1 cellular context compared by ENCODE assay signal in the genomic region with DNA sequence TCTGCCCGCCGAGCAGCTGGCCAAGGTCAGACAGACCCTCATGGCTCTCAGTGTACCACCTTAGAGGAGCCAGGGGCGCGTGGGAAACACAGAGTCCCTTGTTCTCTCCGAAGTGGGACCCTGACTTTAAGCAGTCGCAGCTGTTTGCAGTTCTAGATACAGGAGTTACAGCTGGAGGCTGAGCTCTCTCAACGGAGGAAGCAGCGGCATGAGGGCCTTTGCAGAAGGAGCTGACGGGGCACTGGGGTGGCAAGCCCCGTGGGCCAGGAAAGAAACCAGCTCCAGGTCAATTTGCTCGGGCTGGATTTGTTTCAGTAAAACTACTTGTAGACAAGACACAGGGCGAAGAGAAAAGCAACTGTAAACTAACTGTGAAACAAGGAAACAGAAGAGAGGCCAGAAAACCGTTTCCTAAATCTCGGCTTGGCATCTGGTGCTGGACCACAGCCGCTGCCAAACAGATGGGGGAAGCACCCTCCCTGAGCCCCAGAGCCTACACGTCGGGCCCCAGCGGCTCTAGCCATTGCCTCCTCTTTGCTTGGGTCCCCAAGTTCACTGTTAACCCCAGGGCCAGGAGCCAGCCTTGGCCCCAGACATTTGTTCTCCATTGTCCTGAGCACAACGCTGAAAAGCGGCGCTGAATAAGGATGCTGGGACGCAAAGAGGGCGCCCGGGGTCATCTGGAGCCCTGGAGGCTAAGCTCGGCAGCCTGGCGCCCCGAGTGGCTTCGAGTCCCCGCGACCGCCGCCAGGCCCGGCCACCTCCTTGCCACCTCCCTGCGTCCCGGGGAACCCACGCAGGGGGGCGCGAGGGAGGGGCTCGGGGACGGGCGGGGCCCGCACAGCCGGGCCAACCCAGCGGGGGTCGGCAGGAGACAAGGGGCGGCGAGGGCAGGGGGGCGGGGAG.
TF ChIP-seq lines count a peak whose summit lies in the region.

No MANE protein-coding gene starts in this region.

TF ChIP-seq in K562, 482 proteins besides CTCF, POLR2A, EP300 and RAD21 (continued from another document):
- TF ChIP-seq, protein P1, sequence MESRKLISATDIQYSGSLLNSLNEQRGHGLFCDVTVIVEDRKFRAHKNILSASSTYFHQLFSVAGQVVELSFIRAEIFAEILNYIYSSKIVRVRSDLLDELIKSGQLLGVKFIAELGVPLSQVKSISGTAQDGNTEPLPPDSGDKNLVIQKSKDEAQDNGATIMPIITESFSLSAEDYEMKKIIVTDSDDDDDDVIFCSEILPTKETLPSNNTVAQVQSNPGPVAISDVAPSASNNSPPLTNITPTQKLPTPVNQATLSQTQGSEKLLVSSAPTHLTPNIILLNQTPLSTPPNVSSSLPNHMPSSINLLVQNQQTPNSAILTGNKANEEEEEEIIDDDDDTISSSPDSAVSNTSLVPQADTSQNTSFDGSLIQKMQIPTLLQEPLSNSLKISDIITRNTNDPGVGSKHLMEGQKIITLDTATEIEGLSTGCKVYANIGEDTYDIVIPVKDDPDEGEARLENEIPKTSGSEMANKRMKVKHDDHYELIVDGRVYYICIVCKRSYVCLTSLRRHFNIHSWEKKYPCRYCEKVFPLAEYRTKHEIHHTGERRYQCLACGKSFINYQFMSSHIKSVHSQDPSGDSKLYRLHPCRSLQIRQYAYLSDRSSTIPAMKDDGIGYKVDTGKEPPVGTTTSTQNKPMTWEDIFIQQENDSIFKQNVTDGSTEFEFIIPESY (CRISPR knock-in tag; IDR thresholded peaks at IDR 0.05) = peak; percentile 38; the same call in 1 of the 2 replicates
- TF ChIP-seq GATAD2A (IDR thresholded peaks at IDR 0.05) (no peak), ZNF143 (CRISPR knock-in tag; IDR thresholded peaks at IDR 0.05) (no peak), ZNF507 (tag; conservative IDR thresholded peaks at IDR 0.05) (no peak), CBX8 (IDR thresholded peaks at IDR 0.05; ENCODE audit: borderline replicate concordance, extremely low read depth, low read depth, low read length, poor library complexity, severe bottlenecking) (no peak), TFAM (CRISPR knock-in tag; conservative IDR thresholded peaks at IDR 0.05) (no peak), ZNF146 (CRISPR knock-in tag; IDR thresholded peaks at IDR 0.05; ENCODE audit: unreplicated experiment) (no peak), WHSC1 (IDR thresholded peaks at IDR 0.05; ENCODE audit: low read length) (no peak), NR4A1 (CRISPR knock-in tag; IDR thresholded peaks at IDR 0.05) (no peak), NR4A1 (tag; IDR thresholded peaks at IDR 0.05) (no peak), GATAD2B (IDR thresholded peaks at IDR 0.05; ENCODE audit: borderline replicate concordance) (no peak), GTF2F1 (IDR thresholded peaks at IDR 0.05; ENCODE audit: low read depth, low read length) (no peak), MEIS2 (IDR thresholded peaks at IDR 0.05; ENCODE audit: partially characterized antibody) (no peak), ZKSCAN8 (CRISPR knock-in tag; IDR thresholded peaks at IDR 0.05) (no peak), BMI1 (IDR thresholded peaks at IDR 0.05; ENCODE audit: low read length) (no peak), RBFOX2 (IDR thresholded peaks at IDR 0.05; ENCODE audit: low read depth, low read length) (peak; percentile 42; the same call in 1 of the 2 replicates), ZFX (CRISPR knock-in tag; IDR thresholded peaks at IDR 0.05) (peak; percentile 56), STAT5B (CRISPR knock-in tag; IDR thresholded peaks at IDR 0.05) (no peak), JUND (IDR thresholded peaks at IDR 0.05; ENCODE audit: borderline replicate concordance, low read depth, low read length) (no peak), JUND (tag; IDR thresholded peaks at IDR 0.05; ENCODE audit: borderline replicate concordance, low read depth, low read length) (no peak), PHF8 (IDR thresholded peaks at IDR 0.05; ENCODE audit: borderline replicate concordance, low read length) (no peak), RBM14 (IDR thresholded peaks at IDR 0.05; ENCODE audit: borderline replicate concordance, insufficient read depth, low read depth, low read length) (no peak), ZNF316 (IDR thresholded peaks at IDR 0.05) (no peak), ZNF830 (CRISPR knock-in tag; IDR thresholded peaks at IDR 0.05) (no peak), ZNF551 (CRISPR knock-in tag; IDR thresholded peaks at IDR 0.05) (no peak)
- TF ChIP-seq, protein P2, sequence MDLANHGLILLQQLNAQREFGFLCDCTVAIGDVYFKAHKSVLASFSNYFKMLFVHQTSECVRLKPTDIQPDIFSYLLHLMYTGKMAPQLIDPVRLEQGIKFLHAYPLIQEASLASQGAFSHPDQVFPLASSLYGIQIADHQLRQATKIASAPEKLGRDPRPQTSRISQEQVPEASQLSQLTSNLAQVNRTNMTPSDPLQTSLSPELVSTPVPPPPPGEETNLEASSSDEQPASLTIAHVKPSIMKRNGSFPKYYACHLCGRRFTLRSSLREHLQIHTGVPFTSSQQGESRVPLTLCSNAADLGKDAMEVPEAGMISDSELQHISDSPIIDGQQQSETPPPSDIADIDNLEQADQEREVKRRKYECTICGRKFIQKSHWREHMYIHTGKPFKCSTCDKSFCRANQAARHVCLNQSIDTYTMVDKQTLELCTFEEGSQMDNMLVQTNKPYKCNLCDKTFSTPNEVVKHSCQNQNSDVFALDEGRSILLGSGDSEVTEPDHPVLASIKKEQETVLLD (IDR thresholded peaks at IDR 0.05) = no peak
- TF ChIP-seq, protein P3, sequence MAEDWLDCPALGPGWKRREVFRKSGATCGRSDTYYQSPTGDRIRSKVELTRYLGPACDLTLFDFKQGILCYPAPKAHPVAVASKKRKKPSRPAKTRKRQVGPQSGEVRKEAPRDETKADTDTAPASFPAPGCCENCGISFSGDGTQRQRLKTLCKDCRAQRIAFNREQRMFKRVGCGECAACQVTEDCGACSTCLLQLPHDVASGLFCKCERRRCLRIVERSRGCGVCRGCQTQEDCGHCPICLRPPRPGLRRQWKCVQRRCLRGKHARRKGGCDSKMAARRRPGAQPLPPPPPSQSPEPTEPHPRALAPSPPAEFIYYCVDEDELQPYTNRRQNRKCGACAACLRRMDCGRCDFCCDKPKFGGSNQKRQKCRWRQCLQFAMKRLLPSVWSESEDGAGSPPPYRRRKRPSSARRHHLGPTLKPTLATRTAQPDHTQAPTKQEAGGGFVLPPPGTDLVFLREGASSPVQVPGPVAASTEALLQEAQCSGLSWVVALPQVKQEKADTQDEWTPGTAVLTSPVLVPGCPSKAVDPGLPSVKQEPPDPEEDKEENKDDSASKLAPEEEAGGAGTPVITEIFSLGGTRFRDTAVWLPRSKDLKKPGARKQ (CRISPR knock-in tag; IDR thresholded peaks at IDR 0.05) = no peak
- TF ChIP-seq, protein P4, sequence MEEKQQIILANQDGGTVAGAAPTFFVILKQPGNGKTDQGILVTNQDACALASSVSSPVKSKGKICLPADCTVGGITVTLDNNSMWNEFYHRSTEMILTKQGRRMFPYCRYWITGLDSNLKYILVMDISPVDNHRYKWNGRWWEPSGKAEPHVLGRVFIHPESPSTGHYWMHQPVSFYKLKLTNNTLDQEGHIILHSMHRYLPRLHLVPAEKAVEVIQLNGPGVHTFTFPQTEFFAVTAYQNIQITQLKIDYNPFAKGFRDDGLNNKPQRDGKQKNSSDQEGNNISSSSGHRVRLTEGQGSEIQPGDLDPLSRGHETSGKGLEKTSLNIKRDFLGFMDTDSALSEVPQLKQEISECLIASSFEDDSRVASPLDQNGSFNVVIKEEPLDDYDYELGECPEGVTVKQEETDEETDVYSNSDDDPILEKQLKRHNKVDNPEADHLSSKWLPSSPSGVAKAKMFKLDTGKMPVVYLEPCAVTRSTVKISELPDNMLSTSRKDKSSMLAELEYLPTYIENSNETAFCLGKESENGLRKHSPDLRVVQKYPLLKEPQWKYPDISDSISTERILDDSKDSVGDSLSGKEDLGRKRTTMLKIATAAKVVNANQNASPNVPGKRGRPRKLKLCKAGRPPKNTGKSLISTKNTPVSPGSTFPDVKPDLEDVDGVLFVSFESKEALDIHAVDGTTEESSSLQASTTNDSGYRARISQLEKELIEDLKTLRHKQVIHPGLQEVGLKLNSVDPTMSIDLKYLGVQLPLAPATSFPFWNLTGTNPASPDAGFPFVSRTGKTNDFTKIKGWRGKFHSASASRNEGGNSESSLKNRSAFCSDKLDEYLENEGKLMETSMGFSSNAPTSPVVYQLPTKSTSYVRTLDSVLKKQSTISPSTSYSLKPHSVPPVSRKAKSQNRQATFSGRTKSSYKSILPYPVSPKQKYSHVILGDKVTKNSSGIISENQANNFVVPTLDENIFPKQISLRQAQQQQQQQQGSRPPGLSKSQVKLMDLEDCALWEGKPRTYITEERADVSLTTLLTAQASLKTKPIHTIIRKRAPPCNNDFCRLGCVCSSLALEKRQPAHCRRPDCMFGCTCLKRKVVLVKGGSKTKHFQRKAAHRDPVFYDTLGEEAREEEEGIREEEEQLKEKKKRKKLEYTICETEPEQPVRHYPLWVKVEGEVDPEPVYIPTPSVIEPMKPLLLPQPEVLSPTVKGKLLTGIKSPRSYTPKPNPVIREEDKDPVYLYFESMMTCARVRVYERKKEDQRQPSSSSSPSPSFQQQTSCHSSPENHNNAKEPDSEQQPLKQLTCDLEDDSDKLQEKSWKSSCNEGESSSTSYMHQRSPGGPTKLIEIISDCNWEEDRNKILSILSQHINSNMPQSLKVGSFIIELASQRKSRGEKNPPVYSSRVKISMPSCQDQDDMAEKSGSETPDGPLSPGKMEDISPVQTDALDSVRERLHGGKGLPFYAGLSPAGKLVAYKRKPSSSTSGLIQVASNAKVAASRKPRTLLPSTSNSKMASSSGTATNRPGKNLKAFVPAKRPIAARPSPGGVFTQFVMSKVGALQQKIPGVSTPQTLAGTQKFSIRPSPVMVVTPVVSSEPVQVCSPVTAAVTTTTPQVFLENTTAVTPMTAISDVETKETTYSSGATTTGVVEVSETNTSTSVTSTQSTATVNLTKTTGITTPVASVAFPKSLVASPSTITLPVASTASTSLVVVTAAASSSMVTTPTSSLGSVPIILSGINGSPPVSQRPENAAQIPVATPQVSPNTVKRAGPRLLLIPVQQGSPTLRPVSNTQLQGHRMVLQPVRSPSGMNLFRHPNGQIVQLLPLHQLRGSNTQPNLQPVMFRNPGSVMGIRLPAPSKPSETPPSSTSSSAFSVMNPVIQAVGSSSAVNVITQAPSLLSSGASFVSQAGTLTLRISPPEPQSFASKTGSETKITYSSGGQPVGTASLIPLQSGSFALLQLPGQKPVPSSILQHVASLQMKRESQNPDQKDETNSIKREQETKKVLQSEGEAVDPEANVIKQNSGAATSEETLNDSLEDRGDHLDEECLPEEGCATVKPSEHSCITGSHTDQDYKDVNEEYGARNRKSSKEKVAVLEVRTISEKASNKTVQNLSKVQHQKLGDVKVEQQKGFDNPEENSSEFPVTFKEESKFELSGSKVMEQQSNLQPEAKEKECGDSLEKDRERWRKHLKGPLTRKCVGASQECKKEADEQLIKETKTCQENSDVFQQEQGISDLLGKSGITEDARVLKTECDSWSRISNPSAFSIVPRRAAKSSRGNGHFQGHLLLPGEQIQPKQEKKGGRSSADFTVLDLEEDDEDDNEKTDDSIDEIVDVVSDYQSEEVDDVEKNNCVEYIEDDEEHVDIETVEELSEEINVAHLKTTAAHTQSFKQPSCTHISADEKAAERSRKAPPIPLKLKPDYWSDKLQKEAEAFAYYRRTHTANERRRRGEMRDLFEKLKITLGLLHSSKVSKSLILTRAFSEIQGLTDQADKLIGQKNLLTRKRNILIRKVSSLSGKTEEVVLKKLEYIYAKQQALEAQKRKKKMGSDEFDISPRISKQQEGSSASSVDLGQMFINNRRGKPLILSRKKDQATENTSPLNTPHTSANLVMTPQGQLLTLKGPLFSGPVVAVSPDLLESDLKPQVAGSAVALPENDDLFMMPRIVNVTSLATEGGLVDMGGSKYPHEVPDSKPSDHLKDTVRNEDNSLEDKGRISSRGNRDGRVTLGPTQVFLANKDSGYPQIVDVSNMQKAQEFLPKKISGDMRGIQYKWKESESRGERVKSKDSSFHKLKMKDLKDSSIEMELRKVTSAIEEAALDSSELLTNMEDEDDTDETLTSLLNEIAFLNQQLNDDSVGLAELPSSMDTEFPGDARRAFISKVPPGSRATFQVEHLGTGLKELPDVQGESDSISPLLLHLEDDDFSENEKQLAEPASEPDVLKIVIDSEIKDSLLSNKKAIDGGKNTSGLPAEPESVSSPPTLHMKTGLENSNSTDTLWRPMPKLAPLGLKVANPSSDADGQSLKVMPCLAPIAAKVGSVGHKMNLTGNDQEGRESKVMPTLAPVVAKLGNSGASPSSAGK (IDR thresholded peaks at IDR 0.05) = peak; percentile 48; the same call in 1 of the 2 replicates
- TF ChIP-seq, protein P5, sequence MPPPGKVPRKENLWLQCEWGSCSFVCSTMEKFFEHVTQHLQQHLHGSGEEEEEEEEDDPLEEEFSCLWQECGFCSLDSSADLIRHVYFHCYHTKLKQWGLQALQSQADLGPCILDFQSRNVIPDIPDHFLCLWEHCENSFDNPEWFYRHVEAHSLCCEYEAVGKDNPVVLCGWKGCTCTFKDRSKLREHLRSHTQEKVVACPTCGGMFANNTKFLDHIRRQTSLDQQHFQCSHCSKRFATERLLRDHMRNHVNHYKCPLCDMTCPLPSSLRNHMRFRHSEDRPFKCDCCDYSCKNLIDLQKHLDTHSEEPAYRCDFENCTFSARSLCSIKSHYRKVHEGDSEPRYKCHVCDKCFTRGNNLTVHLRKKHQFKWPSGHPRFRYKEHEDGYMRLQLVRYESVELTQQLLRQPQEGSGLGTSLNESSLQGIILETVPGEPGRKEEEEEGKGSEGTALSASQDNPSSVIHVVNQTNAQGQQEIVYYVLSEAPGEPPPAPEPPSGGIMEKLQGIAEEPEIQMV (tag; conservative IDR thresholded peaks at IDR 0.05; ENCODE audit: low read depth) = no peak
TF ChIP-seq in K562: peak in this region for 8.
